In the genomic region with DNA sequence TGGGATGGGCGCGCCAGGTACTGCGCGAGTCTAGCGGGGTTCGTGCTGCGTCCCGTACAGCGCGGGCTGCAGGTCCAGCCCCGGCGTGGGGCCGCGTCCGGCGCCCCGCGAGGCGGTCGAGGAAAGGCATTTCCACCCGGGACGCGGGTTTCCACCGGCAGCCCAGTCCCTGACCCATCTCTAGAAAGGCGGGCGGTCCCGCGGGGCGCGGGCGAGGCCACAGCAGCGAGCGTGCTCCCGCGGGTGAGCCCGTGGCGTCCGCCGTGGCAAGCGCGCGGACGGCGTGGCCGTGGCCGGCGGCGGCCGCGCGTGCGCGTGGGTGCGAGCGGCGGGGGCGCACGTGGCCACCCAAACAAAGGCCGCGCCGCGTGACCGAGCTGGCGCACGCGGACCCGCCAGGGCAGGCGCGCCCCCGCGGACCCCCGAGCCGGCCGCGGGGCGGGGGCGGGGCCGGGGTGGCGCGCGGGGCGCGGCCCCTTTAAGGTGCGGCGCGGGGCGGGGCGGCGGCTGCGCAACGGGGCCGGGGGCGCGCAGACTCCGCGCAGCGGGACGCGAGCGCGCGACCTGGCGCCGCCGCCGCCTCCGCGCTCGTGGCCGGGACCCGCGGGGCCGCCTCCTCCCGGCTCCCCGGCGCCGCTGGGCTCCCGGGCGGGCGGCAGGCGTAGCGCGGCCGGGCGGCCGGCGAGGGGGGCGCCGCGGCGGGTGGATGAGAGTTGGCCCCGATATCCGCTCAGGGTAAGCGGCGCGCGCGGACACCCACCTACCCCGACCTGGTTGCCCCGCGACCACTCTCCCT, we compare ENCODE assay signal across 8 cellular contexts. TPM values are rescaled to one million over a fixed set of nuclear protein-coding genes. Genes with fewer than 3 reads are reported as not detected.
DNase-seq lines count a peak whose midpoint lies in the region; ATAC-seq, FAIRE-seq and TF ChIP-seq lines count a peak whose summit lies in the region.

No MANE protein-coding gene starts in this region.

- dilution Hi-C loops in endothelial cell of umbilical vein (cut with MboI; ENCODE audit: extremely low pct_ligation_motif_present, low sequenced_read_pairs) = no loop called here

- no peak overlapping the region for H3K9ac ChIP-seq in endothelial cell of umbilical vein (replicated peaks; ENCODE audit: extremely low read depth, insufficient read depth, low read length)

- TF ChIP-seq CTCF in A673 (conservative IDR thresholded peaks at IDR 0.05; ENCODE audit: low read depth, low read length) (no peak), endothelial cell of umbilical vein (IDR thresholded peaks at IDR 0.05; ENCODE audit: extremely low read depth in 1 of 2, insufficient read depth in 1 of 2, low read depth in 1 of 2, low read length in 2 of 2) (no peak), suprapubic skin (IDR thresholded peaks at IDR 0.05) (no peak)

- TF ChIP-seq POLR2A in GM18526 (IDR thresholded peaks at IDR 0.05; ENCODE audit: extremely low read depth, insufficient read length) (peak; percentile 21), endothelial cell of umbilical vein (IDR thresholded peaks at IDR 0.05; ENCODE audit: low read depth, low read length) (no peak), suprapubic skin (IDR thresholded peaks at IDR 0.05) (no peak)

- no peak for FAIRE-seq in endothelial cell of umbilical vein (lab: Jason Lieb, UNC)

- CTCF ChIA-PET in A673 (lab: Charles Lee) (no interaction called here), endothelial cell of umbilical vein (lab: Charles Lee) (interaction anchor here (2.1 kb wide), 1 partner anchor 13 kb away, joined by 11 read pairs; no protein-coding TSS in a partner anchor)
- CTCF ChIA-PET in activated CD8-positive, alpha-beta memory T cell treated with anti-CD3 and anti-CD28 coated beads, Interleukin-2, amount 10 ng/mL, durations not matched to agents 7 days and 5 days (lab: Charles Lee) = interaction anchor here (1.0 to 2.3 kb wide), 3 partner anchors 10 to 38 kb away, joined by 3 to 12 read pairs (median 3); no protein-coding TSS in a partner anchor

- no TSS peak for BruUV-seq in A673 (replicated peaks; lab: Mats Ljungman, UMichigan)
- BruUV-seq in endothelial cell of umbilical vein (replicated peaks; lab: Mats Ljungman, UMichigan) = no TSS peak

- WGBS in suprapubic skin = no CpG with 5 or more reads among the region's 141 CpGs

- peaks cover 2% of the 10 kb centered on the region for H3K27me3 Mint-ChIP-seq in activated CD8-positive, alpha-beta memory T cell treated with anti-CD3 and anti-CD28 coated beads, Interleukin-2, amount 10 ng/mL, durations not matched to agents 7 days and 5 days
- no peaks in the 10 kb centered on the region for H3K27me3 Mint-ChIP-seq in naive B cell

- peak overlapping the region; percentile 87 for H2AFZ ChIP-seq in endothelial cell of umbilical vein (ENCODE audit: low read depth, low read length)

- intact Hi-C loops in A673 (cut with micrococcal nuclease; ENCODE audit: unreplicated experiment) (no loop called here), endothelial cell of umbilical vein (cut with micrococcal nuclease) (no loop called here)

- peak overlapping the region; percentile 30 for H3K4me2 ChIP-seq in endothelial cell of umbilical vein (ENCODE audit: insufficient read depth, low read length)

- H3K9me1 ChIP-seq in endothelial cell of umbilical vein (replicated peaks; ENCODE audit: control insufficient read depth, extremely low read depth, insufficient read depth, low read length) = no peaks in the 10 kb centered on the region

- H3K4me3 ChIP-seq in A673 (ENCODE audit: low read depth, low read length, poor library complexity, severe bottlenecking) = peak overlapping the region; percentile 64
- peak overlapping the region in 2 of 3 experiments; percentile 23 to 56 for H3K4me3 ChIP-seq in endothelial cell of umbilical vein (replicated peaks in 1 of 3; ENCODE audit: insufficient read depth in 1 of 3, low read depth in 1 of 3, low read length in 3 of 3)
- peak overlapping the region; percentile 84 for H3K4me3 ChIP-seq in suprapubic skin

- H3K9me3 Mint-ChIP-seq in activated CD8-positive, alpha-beta memory T cell treated with anti-CD3 and anti-CD28 coated beads, Interleukin-2, amount 10 ng/mL, durations not matched to agents 7 days and 5 days (ENCODE audit: low read depth) = peaks cover 4% of the 10 kb centered on the region
- peaks cover 4 to 6% (median 6%) of the 10 kb centered on the region in 7 donors for H3K9me3 Mint-ChIP-seq in naive B cell

- H3K36me3 ChIP-seq in A673 (ENCODE audit: insufficient read depth, low read length, poor library complexity, severe bottlenecking) (no peaks in the 10 kb centered on the region), endothelial cell of umbilical vein (ENCODE audit: control insufficient read depth in 2 of 2, extremely low read depth in 1 of 2, insufficient read depth in 2 of 2, low read length in 2 of 2) (no peaks in the 10 kb centered on the region), suprapubic skin (no peaks in the 10 kb centered on the region)

- H3K27me3 ChIP-seq in A673 (replicated peaks; ENCODE audit: insufficient read depth, low read depth, low read length, poor library complexity) = no peaks in the 10 kb centered on the region
- no peaks in the 10 kb centered on the region for H3K27me3 ChIP-seq in endothelial cell of umbilical vein (ENCODE audit: control insufficient read depth in 2 of 2, insufficient read depth in 2 of 2, low read length in 2 of 2)
- H3K27me3 ChIP-seq in suprapubic skin = no peaks in the 10 kb centered on the region

- TF ChIP-seq EP300 in suprapubic skin (IDR thresholded peaks at IDR 0.05) = no peak

- H3K79me2 ChIP-seq in endothelial cell of umbilical vein (ENCODE audit: control insufficient read depth, insufficient read depth, low read length) = no peaks in the 10 kb centered on the region

- H3K9me3 ChIP-seq in A673 (ENCODE audit: low read depth, low read length, poor library complexity, severe bottlenecking) = peaks cover under 1% of the 10 kb centered on the region
- H3K9me3 ChIP-seq in endothelial cell of umbilical vein (replicated peaks; ENCODE audit: control insufficient read depth, insufficient read depth, low read length) = no peaks in the 10 kb centered on the region
- no peaks in the 10 kb centered on the region for H3K9me3 ChIP-seq in suprapubic skin

- peak overlapping the region; percentile 64 for H3K4me3 Mint-ChIP-seq in activated CD8-positive, alpha-beta memory T cell treated with anti-CD3 and anti-CD28 coated beads, Interleukin-2, amount 10 ng/mL, durations not matched to agents 7 days and 5 days
- peak overlapping the region; percentile 71 to 93 (median 88) for H3K4me3 Mint-ChIP-seq in naive B cell

- H4K20me1 ChIP-seq in endothelial cell of umbilical vein (replicated peaks; ENCODE audit: control insufficient read depth, extremely low read depth, insufficient read depth, low read length) = no peaks in the 10 kb centered on the region

- peaks cover 34% of the 10 kb centered on the region for H3K4me1 Mint-ChIP-seq in activated CD8-positive, alpha-beta memory T cell treated with anti-CD3 and anti-CD28 coated beads, Interleukin-2, amount 10 ng/mL, durations not matched to agents 7 days and 5 days
- H3K4me1 Mint-ChIP-seq in naive B cell = peaks cover 55 to 58% (median 58%) of the 10 kb centered on the region in 3 donors

- H3K4me1 ChIP-seq in A673 (ENCODE audit: insufficient read depth, low read length, poor library complexity, severe bottlenecking) (peaks cover 41% of the 10 kb centered on the region), endothelial cell of umbilical vein (ENCODE audit: control insufficient read depth, extremely low read depth, insufficient read depth, low read length) (peaks cover 19% of the 10 kb centered on the region), suprapubic skin (peaks cover 58% of the 10 kb centered on the region)

- peaks cover 4% of the 10 kb centered on the region for H3K36me3 Mint-ChIP-seq in activated CD8-positive, alpha-beta memory T cell treated with anti-CD3 and anti-CD28 coated beads, Interleukin-2, amount 10 ng/mL, durations not matched to agents 7 days and 5 days
- peaks cover 0 to 6% of the 10 kb centered on the region in 2 donors for H3K36me3 Mint-ChIP-seq in naive B cell

- H3K27ac ChIP-seq in A673 (ENCODE audit: low read depth, low read length, poor library complexity, severe bottlenecking) = no peak overlapping the region
- H3K27ac ChIP-seq in endothelial cell of umbilical vein (ENCODE audit: insufficient read depth, low read depth, low read length) = no peak overlapping the region
- H3K27ac ChIP-seq in suprapubic skin = peak overlapping the region; percentile 82

- H3K27ac Mint-ChIP-seq in activated CD8-positive, alpha-beta memory T cell treated with anti-CD3 and anti-CD28 coated beads, Interleukin-2, amount 10 ng/mL, durations not matched to agents 7 days and 5 days = peak overlapping the region; percentile 27
- H3K27ac Mint-ChIP-seq in naive B cell = peak overlapping the region in 3 of 6 donors; percentile 57 to 92 (median 60)

- POLR2A ChIA-PET in A673 (lab: Charles Lee; ENCODE audit: low non-redundant PET) (no interaction called here), endothelial cell of umbilical vein (lab: Charles Lee) (no interaction called here)

- ATAC-seq in activated CD8-positive, alpha-beta memory T cell treated with anti-CD3 and anti-CD28 coated beads, Interleukin-2, amount 10 ng/mL, durations not matched to agents 7 days and 5 days = peak; percentile 81
- ATAC-seq in naive B cell (ENCODE audit: low read depth in 2 of 2) = peak; percentile 65 to 75
- ATAC-seq in HG02884 (IDR thresholded peaks at IDR 0.05; ENCODE audit: unreplicated experiment) = no peak

- peak; percentile 72 for DNase-seq in A673 (ENCODE audit: low spot score)
- peak; percentile 26 for DNase-seq in NCI-H1105 (lab: John Stamatoyannopoulos, UW)
- no peak for DNase-seq in activated CD8-positive, alpha-beta memory T cell treated with anti-CD3 and anti-CD28 coated beads, Interleukin-2, amount 10 ng/mL, durations not matched to agents 7 days and 5 days
- DNase-seq in endothelial cell of umbilical vein (ENCODE audit: low read depth, low spot score) = no peak
- DNase-seq in naive B cell = peak; percentile 59
- peak in 1 of 2 donors; percentile 75 for DNase-seq in suprapubic skin (ENCODE audit: low spot score in 2 of 2)

RNA-seq across cellular contexts. Expression of gene CELSR1, which starts 39.3 kb away (rescaled TPM):
- total RNA-seq in A673 (2021) = 2.3 and 3.5 TPM in 2 replicates
- total RNA-seq in activated CD8-positive, alpha-beta memory T cell treated with anti-CD3 and anti-CD28 coated beads, Interleukin-2, amount 10 ng/mL, durations not matched to agents 7 days and 5 days = under 1 TPM; 0.06 to 0.12 TPM
- 2.1 and 3.7 TPM in 2 replicates for total RNA-seq in endothelial cell of umbilical vein
- polyA plus RNA-seq in endothelial cell of umbilical vein = 5.4 and 5.7 TPM in 2 replicates
- polyA plus RNA-seq in endothelial cell of umbilical vein (2011; cell fraction: cytosol; rRNA removed) = 3.0 and 3.6 TPM in 2 replicates
- polyA plus RNA-seq in endothelial cell of umbilical vein (2011; cell fraction: nucleus; rRNA removed) = 5.5 and 6.0 TPM in 2 replicates
- 2.2 and 7.6 TPM in 2 replicates for polyA plus RNA-seq in endothelial cell of umbilical vein (2012)
- 9.8 and 15.1 TPM in 2 replicates for polyA minus RNA-seq in endothelial cell of umbilical vein
- polyA minus RNA-seq in endothelial cell of umbilical vein (2011; cell fraction: cytosol; rRNA and poly(A)+ RNA removed) = 13.2 TPM
- 9.8 and 15.1 TPM in 2 replicates for polyA minus RNA-seq in endothelial cell of umbilical vein (2011; cell fraction: nucleus; rRNA and poly(A)+ RNA removed)
- 1 to 10 TPM in 5 of 6 donors, under 1 TPM in 1; 0.94 to 3.9 (median 2.1) TPM for polyA plus RNA-seq in naive B cell (ENCODE audit: low read depth in 6 of 6)
- 100 to 1,000 TPM in 1 of 4 donors, 10 to 100 TPM in 3; 75.6 to 102 (median 77.5) TPM for total RNA-seq in suprapubic skin

RNA-seq across cellular contexts. Expression of gene GRAMD4, which starts 43.4 kb away (rescaled TPM):
- 18.4 and 21.3 TPM in 2 replicates for total RNA-seq in A673 (2021)
- total RNA-seq in activated CD8-positive, alpha-beta memory T cell treated with anti-CD3 and anti-CD28 coated beads, Interleukin-2, amount 10 ng/mL, durations not matched to agents 7 days and 5 days = 10 to 100 TPM; 35.4 to 44.6 TPM
- 14.8 and 17.3 TPM in 2 replicates for total RNA-seq in endothelial cell of umbilical vein
- 5.9 and 7.1 TPM in 2 replicates for polyA plus RNA-seq in endothelial cell of umbilical vein
- 5.2 and 7.8 TPM in 2 replicates for polyA plus RNA-seq in endothelial cell of umbilical vein (2011; cell fraction: cytosol; rRNA removed)
- polyA plus RNA-seq in endothelial cell of umbilical vein (2011; cell fraction: nucleus; rRNA removed) = 12.6 and 22.0 TPM in 2 replicates
- 6.1 and 12.4 TPM in 2 replicates for polyA plus RNA-seq in endothelial cell of umbilical vein (2012)
- 13.8 and 35.4 TPM in 2 replicates for polyA minus RNA-seq in endothelial cell of umbilical vein
- polyA minus RNA-seq in endothelial cell of umbilical vein (2011; cell fraction: cytosol; rRNA and poly(A)+ RNA removed) = 7.1 TPM
- polyA minus RNA-seq in endothelial cell of umbilical vein (2011; cell fraction: nucleus; rRNA and poly(A)+ RNA removed) = 9.3 and 14.8 TPM in 2 replicates
- polyA plus RNA-seq in naive B cell (ENCODE audit: low read depth in 6 of 6) = 10 to 100 TPM in 1 of 6 donors, 1 to 10 TPM in 5; 4.0 to 12.5 (median 6.9) TPM
- 100 to 1,000 TPM in 3 of 4 donors, 10 to 100 TPM in 1; 64.1 to 230 (median 164) TPM for total RNA-seq in suprapubic skin

Comparison
In these comparisons a context has a peak if more than half of its experiments do, and no peak if none do; other contexts are left out.
1. DNase-seq: peak in A673 (single experiment), NCI-H1105 (single experiment) and naive B cell (single experiment); none in activated CD8-positive, alpha-beta memory T cell treated with anti-CD3 and anti-CD28 coated beads, Interleukin-2, amount 10 ng/mL, durations not matched to agents 7 days and 5 days (single experiment) and endothelial cell of umbilical vein (single experiment).
2. RNA of gene CELSR1, which starts 39.3 kb away (total RNA-seq): 75.6 to 102 TPM in suprapubic skin; 2.1 to 3.7 TPM in endothelial cell of umbilical vein, 2.3 to 3.5 TPM in A673 and 0.06 to 0.12 TPM in activated CD8-positive, alpha-beta memory T cell treated with anti-CD3 and anti-CD28 coated beads, Interleukin-2, amount 10 ng/mL, durations not matched to agents 7 days and 5 days; every median in the first group is over 10 times any median in the second.
3. Peak in every context shown above with its lines, with median percentiles within 50 percentile points of each other: H3K4me3 ChIP-seq.